ENCODE assay signal across 8 cellular contexts in the genomic region with DNA sequence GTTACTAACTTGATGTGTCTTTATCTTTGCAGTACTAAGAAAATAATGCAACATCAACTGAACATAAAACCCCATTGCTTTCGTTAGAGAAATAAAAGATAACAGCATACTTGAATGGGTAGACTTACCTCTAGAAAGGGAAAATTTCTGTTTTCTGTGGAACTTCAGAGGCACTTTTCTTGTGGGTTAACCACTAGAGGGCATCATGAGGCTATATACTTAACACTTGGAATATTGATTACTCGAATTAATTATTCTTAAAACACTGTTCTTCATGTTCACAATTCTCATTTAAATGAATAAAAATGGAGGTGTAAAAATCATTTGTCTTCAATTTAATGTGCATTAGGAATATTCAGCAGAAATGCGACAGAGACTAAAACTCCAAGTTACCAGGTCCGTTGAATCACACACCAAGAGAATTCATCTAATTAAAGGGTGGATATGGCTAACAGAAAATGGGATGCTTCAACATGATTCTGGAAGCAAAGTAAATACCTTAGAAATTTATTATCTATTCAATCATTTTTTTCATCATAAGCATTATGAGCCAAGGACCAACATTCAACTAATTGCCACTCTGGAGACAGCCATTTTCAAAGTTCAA.
A peak's percentile ranks its signal among the peaks of the same experiment; 100 is the strongest.
DNase-seq lines count a peak whose midpoint lies in the region; ATAC-seq and TF ChIP-seq lines count a peak whose summit lies in the region.

No MANE protein-coding gene starts in this region.

- no peaks in the 10 kb centered on the region for H3K9me2 ChIP-seq in OCI-LY7 (ENCODE audit: insufficient read depth, low read length)

- intact Hi-C loops in OCI-LY7 (cut with micrococcal nuclease; ENCODE audit: unreplicated experiment), result loop anchor here (1.0 to 10.0 kb wide), 6 partner anchors 101 to 571 kb away; no protein-coding TSS in a partner anchor

- H3K4me3 ChIP-seq in OCI-LY7 (ENCODE audit: low read depth, low read length, poor library complexity, severe bottlenecking), result no peak overlapping the region
- no peak overlapping the region for H3K4me3 ChIP-seq in fibroblast of lung (replicated peaks in 1 of 4; ENCODE audit: control extremely low read depth in 1 of 4, insufficient read depth in 1 of 4, low read depth in 3 of 4, low read length in 4 of 4)
- H3K4me3 ChIP-seq in suprapubic skin, result no peak overlapping the region

- no peaks in the 10 kb centered on the region for H4K20me1 ChIP-seq in OCI-LY7 (ENCODE audit: insufficient read depth, low read length)
- no peaks in the 10 kb centered on the region for H4K20me1 ChIP-seq in fibroblast of lung (ENCODE audit: control insufficient read depth, extremely low read depth, insufficient read depth, low read length)

- DNase-seq in A172 (ENCODE audit: low spot score), result peak; percentile 21
- peak; percentile 73 for DNase-seq in OCI-LY7 (ENCODE audit: low spot score)
- peak; percentile 40 to 74 for DNase-seq in fibroblast of lung (ENCODE audit: low read depth in 2 of 2)
- no peak for DNase-seq in suprapubic skin (ENCODE audit: low spot score in 2 of 2)
- no peak for DNase-seq in 8988T
- no peak for DNase-seq in activated CD4-positive, alpha-beta T cell treated with anti-CD3 and anti-CD28 coated beads, Interleukin-2, amount 50 U/mL, for 48 hours

- no peak overlapping the region for H3K9ac ChIP-seq in fibroblast of lung (ENCODE audit: insufficient read depth, low read length)

- no peak for ATAC-seq in HG03460 (IDR thresholded peaks at IDR 0.05; ENCODE audit: unreplicated experiment)

- WGBS in suprapubic skin, result 63% methylated on average over 4 of the region's 4 CpGs

- TF ChIP-seq POLR2A in suprapubic skin (IDR thresholded peaks at IDR 0.05), result no peak

- H3K9me3 ChIP-seq in OCI-LY7 (ENCODE audit: low read length), result no peaks in the 10 kb centered on the region
- H3K9me3 ChIP-seq in fibroblast of lung (ENCODE audit: control insufficient read depth, insufficient read depth, low read depth, low read length), result no peaks in the 10 kb centered on the region
- no peaks in the 10 kb centered on the region for H3K9me3 ChIP-seq in suprapubic skin

- H3K36me3 ChIP-seq in OCI-LY7 (ENCODE audit: insufficient read depth, low read length) (no peaks in the 10 kb centered on the region), fibroblast of lung (ENCODE audit: control insufficient read depth, insufficient read depth, low read length) (no peaks in the 10 kb centered on the region), suprapubic skin (no peaks in the 10 kb centered on the region)

- POLR2A ChIA-PET in OCI-LY7 (lab: Charles Lee), result interaction anchor here (1.0 kb wide), 1 partner anchor 98 kb away, joined by 3 read pairs; no protein-coding TSS in a partner anchor

- H3K4me1 ChIP-seq in OCI-LY7 (ENCODE audit: insufficient read depth, low read length, poor library complexity, severe bottlenecking) (peaks cover 3% of the 10 kb centered on the region), fibroblast of lung (ENCODE audit: control insufficient read depth, extremely low read depth, insufficient read depth, low read length) (no peaks in the 10 kb centered on the region), suprapubic skin (peaks cover 2% of the 10 kb centered on the region)

- CTCF ChIA-PET in OCI-LY7 (lab: Charles Lee; ENCODE audit: unreplicated experiment), result no interaction called here

- TF ChIP-seq CTCF in GM12872 (IDR thresholded peaks at IDR 0.05; ENCODE audit: insufficient read depth, low read depth, low read length) (peak; percentile 55), OCI-LY7 (conservative IDR thresholded peaks at IDR 0.05; ENCODE audit: low read length) (peak; percentile 99), fibroblast of lung (conservative IDR thresholded peaks at IDR 0.05 in 1 of 2, IDR thresholded peaks at IDR 0.05 in 1 of 2; ENCODE audit: low read depth in 1 of 2, low read length in 2 of 2) (peak; percentile 48 to 63), suprapubic skin (IDR thresholded peaks at IDR 0.05) (peak; percentile 22 to 38)

- H3K4me2 ChIP-seq in OCI-LY7 (ENCODE audit: low read length) (no peak overlapping the region), fibroblast of lung (ENCODE audit: extremely low read depth, insufficient read depth, low read length) (no peak overlapping the region)

- H3K27ac ChIP-seq in OCI-LY7 (ENCODE audit: low read depth, low read length, poor library complexity, severe bottlenecking), result no peak overlapping the region
- H3K27ac ChIP-seq in fibroblast of lung (ENCODE audit: insufficient read depth, low read length), result no peak overlapping the region
- no peak overlapping the region for H3K27ac ChIP-seq in suprapubic skin

- no TSS peak for BruUV-seq in OCI-LY7 (replicated peaks; lab: Mats Ljungman, UMichigan)

- TF ChIP-seq EP300 in suprapubic skin (IDR thresholded peaks at IDR 0.05), result no peak

- H2AFZ ChIP-seq in OCI-LY7 (ENCODE audit: low read length), result no peak overlapping the region
- H2AFZ ChIP-seq in fibroblast of lung (ENCODE audit: low read length), result no peak overlapping the region

- H3K27me3 ChIP-seq in fibroblast of lung (ENCODE audit: control insufficient read depth, insufficient read depth, low read length) (no peaks in the 10 kb centered on the region), suprapubic skin (no peaks in the 10 kb centered on the region)

- H3K79me2 ChIP-seq in OCI-LY7 (ENCODE audit: insufficient read depth, low read depth, low read length) (no peaks in the 10 kb centered on the region), fibroblast of lung (ENCODE audit: control insufficient read depth, insufficient read depth, low read length) (no peaks in the 10 kb centered on the region)

Comparison
In these comparisons a context has a peak if more than half of its experiments do, and no peak if none do; other contexts are left out.
1. DNase-seq: peak in A172 (single experiment), OCI-LY7 (single experiment) and fibroblast of lung (2 of 2); none in suprapubic skin (0 of 2), 8988T (single experiment) and activated CD4-positive, alpha-beta T cell treated with anti-CD3 and anti-CD28 coated beads, Interleukin-2, amount 50 U/mL, for 48 hours (0 of 2).
2. CTCF ChIP-seq: peak in every context shown above with its lines; median percentile 99 in OCI-LY7; 56 in fibroblast of lung; 55 in GM12872; 30 in suprapubic skin.